Comparison of ENCODE assay signal across 22 cellular contexts in genomic region chr2:1850031-1850430, GRCh38.
DNase-seq lines count a peak whose midpoint lies in the region; ATAC-seq and TF ChIP-seq lines count a peak whose summit lies in the region.
"Had no signal": no experiment of that assay in that cellular context is flagged by ENCODE, and none has a peak within 500 bp of the region (broad histone marks: within the 10 kb centered on the region; RNA-seq: fewer than 3 reads in every experiment).

No MANE protein-coding gene starts in this region.

- BruUV-seq in A673 (replicated peaks; lab: Mats Ljungman, UMichigan): no TSS peak

- H3K27me3 ChIP-seq in A673 (replicated peaks; ENCODE audit: insufficient read depth, low read depth, low read length, poor library complexity): no peaks in the 10 kb centered on the region
- H3K27me3 ChIP-seq in BLaER1 treated with 17β-estradiol and CSF1 and Interleukin-3, amounts not matched to agents 10 nM and 100 nM: peaks cover 5 to 23% (median 16%) of the 10 kb centered on the region in 11 experiments; a peak in 16 of 22 replicates
- peaks cover 32% of the 10 kb centered on the region for H3K27me3 ChIP-seq in osteoblast (ENCODE audit: insufficient read depth, low read length)
- H3K27me3 ChIP-seq: BE2C had no signal

- POLR2A ChIA-PET in A673 (lab: Charles Lee; ENCODE audit: low non-redundant PET): interaction anchor here (0.6 kb wide), 1 partner anchor 1277 kb away, joined by 4 read pairs; no protein-coding TSS in a partner anchor

- no peaks in the 10 kb centered on the region for H3K36me3 Mint-ChIP-seq in activated naive CD4-positive, alpha-beta T cell treated with anti-CD3 and anti-CD28 coated beads for 36 hours (ENCODE audit: low read depth)
- H3K36me3 Mint-ChIP-seq: CD14-positive monocyte; CD4-positive, alpha-beta memory T cell; CD4-positive, CD25-positive, alpha-beta regulatory T cell; CD8-positive, alpha-beta memory T cell had no signal

- H3K36me3 ChIP-seq in A673 (ENCODE audit: insufficient read depth, low read length, poor library complexity, severe bottlenecking): no peaks in the 10 kb centered on the region
- H3K36me3 ChIP-seq in BLaER1 treated with 17β-estradiol and CSF1 and Interleukin-3, amounts not matched to agents 10 nM and 100 nM: no peaks in the 10 kb centered on the region
- H3K36me3 ChIP-seq in osteoblast (ENCODE audit: insufficient read depth, low read length): no peaks in the 10 kb centered on the region
- H3K36me3 ChIP-seq: BE2C had no signal

- H3K27me3 Mint-ChIP-seq in activated naive CD4-positive, alpha-beta T cell treated with anti-CD3 and anti-CD28 coated beads for 36 hours (ENCODE audit: low read depth): peaks cover 30% of the 10 kb centered on the region

- H3K9me3 ChIP-seq in A673 (ENCODE audit: low read depth, low read length, poor library complexity, severe bottlenecking) (no peaks in the 10 kb centered on the region), osteoblast (ENCODE audit: low read depth, low read length) (no peaks in the 10 kb centered on the region)
- no peaks in the 10 kb centered on the region for H3K9me3 ChIP-seq in BLaER1 treated with 17β-estradiol and CSF1 and Interleukin-3, amounts not matched to agents 10 nM and 100 nM (replicated peaks in 1 of 11)
- H3K9me3 ChIP-seq: A549, BE2C had no signal

- H3K9me3 Mint-ChIP-seq in activated naive CD4-positive, alpha-beta T cell treated with anti-CD3 and anti-CD28 coated beads for 36 hours: no peaks in the 10 kb centered on the region
- H3K9me3 Mint-ChIP-seq: CD14-positive monocyte; CD8-positive, alpha-beta memory T cell had no signal

- no peak for ATAC-seq in GM18907 (IDR thresholded peaks at IDR 0.05; ENCODE audit: unreplicated experiment)
- ATAC-seq: A549 had no signal

- no peak overlapping the region for H3K9ac ChIP-seq in BLaER1 treated with 17β-estradiol and CSF1 and Interleukin-3, amounts not matched to agents 10 nM and 100 nM

- intact Hi-C loops in A673 (cut with micrococcal nuclease; ENCODE audit: unreplicated experiment): loop anchor here (5.0 to 10.0 kb wide), 3 partner anchors 122 to 1615 kb away; no protein-coding TSS in a partner anchor
- intact Hi-C loops in activated naive CD4-positive, alpha-beta T cell treated with anti-CD3 and anti-CD28 coated beads for 36 hours (cut with micrococcal nuclease): loop anchor here (10.0 kb wide), 1 partner anchor 1455 kb away; no protein-coding TSS in a partner anchor

- H3K4me2 ChIP-seq in BLaER1 treated with 17β-estradiol and CSF1 and Interleukin-3, amounts not matched to agents 10 nM and 100 nM: peak overlapping the region in 7 of 11 experiments; percentile 43 to 76 (median 64); a peak in 14 of 22 replicates
- no peak overlapping the region for H3K4me2 ChIP-seq in osteoblast (ENCODE audit: insufficient read depth, low read length)
- H3K4me2 ChIP-seq: A549 had no signal

- H4K20me1 ChIP-seq in BLaER1 treated with 17β-estradiol and CSF1 and Interleukin-3, amounts not matched to agents 10 nM and 100 nM: no peaks in the 10 kb centered on the region; a peak in 1 of 22 replicates
- no peaks in the 10 kb centered on the region for H4K20me1 ChIP-seq in osteoblast (ENCODE audit: insufficient read depth, low read length)

- H3K27ac ChIP-seq in A673 (ENCODE audit: low read depth, low read length, poor library complexity, severe bottlenecking): peak overlapping the region; percentile 100
- no peak overlapping the region for H3K27ac ChIP-seq in BLaER1 treated with 17β-estradiol and CSF1 and Interleukin-3, amounts not matched to agents 10 nM and 100 nM
- H3K27ac ChIP-seq in osteoblast (ENCODE audit: low read depth, low read length): no peak overlapping the region
- H3K27ac ChIP-seq: 22Rv1, A549 had no signal

- DNase-seq in A673 (ENCODE audit: low spot score): peak; percentile 93
- DNase-seq in osteoblast (ENCODE audit: insufficient read length, low spot score, missing footprints): peak; percentile 6
- no peak for DNase-seq in activated naive CD4-positive, alpha-beta T cell treated with anti-CD3 and anti-CD28 coated beads for 36 hours
- DNase-seq: ACHN; BE2C; C1 segment of cervical spinal cord; CD4-positive, alpha-beta memory T cell; CD4-positive, CD25-positive, alpha-beta regulatory T cell; COR-L47; DMS 273 treated with DMSO at 0.1 percent for 48 hours; DMS153; DMS53; DMS79; DND-41; EL; GDM1 had no signal

- H3K4me3 Mint-ChIP-seq in activated naive CD4-positive, alpha-beta T cell treated with anti-CD3 and anti-CD28 coated beads for 36 hours: no peak overlapping the region
- H3K4me3 Mint-ChIP-seq: CD14-positive monocyte; CD4-positive, CD25-positive, alpha-beta regulatory T cell; CD8-positive, alpha-beta memory T cell had no signal

- no peak for TF ChIP-seq CTCF in A673 (conservative IDR thresholded peaks at IDR 0.05; ENCODE audit: low read depth, low read length)
- TF ChIP-seq CTCF in osteoblast (IDR thresholded peaks at IDR 0.05; ENCODE audit: extremely low read depth, low read depth, low read length): no peak

- H3K27ac Mint-ChIP-seq in activated naive CD4-positive, alpha-beta T cell treated with anti-CD3 and anti-CD28 coated beads for 36 hours: no peak overlapping the region
- H3K27ac Mint-ChIP-seq: CD14-positive monocyte; CD4-positive, alpha-beta memory T cell; CD4-positive, CD25-positive, alpha-beta regulatory T cell; CD8-positive, alpha-beta memory T cell had no signal

- H3K4me3 ChIP-seq in A673 (ENCODE audit: low read depth, low read length, poor library complexity, severe bottlenecking) (no peak overlapping the region), osteoblast (ENCODE audit: insufficient read depth, low read length) (no peak overlapping the region)
- H3K4me3 ChIP-seq in BLaER1 treated with 17β-estradiol and CSF1 and Interleukin-3, amounts not matched to agents 10 nM and 100 nM: no peak overlapping the region
- H3K4me3 ChIP-seq: A549 had no signal

- peaks cover 5% of the 10 kb centered on the region for H3K4me1 Mint-ChIP-seq in activated naive CD4-positive, alpha-beta T cell treated with anti-CD3 and anti-CD28 coated beads for 36 hours (ENCODE audit: low read depth)
- H3K4me1 Mint-ChIP-seq: CD14-positive monocyte had no signal

- peaks cover 70% of the 10 kb centered on the region for H3K4me1 ChIP-seq in A673 (ENCODE audit: insufficient read depth, low read length, poor library complexity, severe bottlenecking)
- peaks cover 5 to 47% (median 34%) of the 10 kb centered on the region in 10 experiments; a peak in 19 of 20 replicates for H3K4me1 ChIP-seq in BLaER1 treated with 17β-estradiol and CSF1 and Interleukin-3, amounts not matched to agents 10 nM and 100 nM
- H3K4me1 ChIP-seq in osteoblast (ENCODE audit: insufficient read depth, low read length): no peaks in the 10 kb centered on the region
- H3K4me1 ChIP-seq: A549, BE2C had no signal

- H3K79me2 ChIP-seq in osteoblast (ENCODE audit: insufficient read depth, low read length): no peaks in the 10 kb centered on the region

- CTCF ChIA-PET in A673 (lab: Charles Lee): interaction anchor here (0.6 kb wide), 1 partner anchor 1281 kb away, joined by 4 read pairs; no protein-coding TSS in a partner anchor
- CTCF ChIA-PET in activated naive CD4-positive, alpha-beta T cell treated with anti-CD3 and anti-CD28 coated beads for 36 hours (lab: Charles Lee): no interaction called here

- no peak overlapping the region for H2AFZ ChIP-seq in osteoblast (ENCODE audit: low read length)
